In the genomic region with DNA sequence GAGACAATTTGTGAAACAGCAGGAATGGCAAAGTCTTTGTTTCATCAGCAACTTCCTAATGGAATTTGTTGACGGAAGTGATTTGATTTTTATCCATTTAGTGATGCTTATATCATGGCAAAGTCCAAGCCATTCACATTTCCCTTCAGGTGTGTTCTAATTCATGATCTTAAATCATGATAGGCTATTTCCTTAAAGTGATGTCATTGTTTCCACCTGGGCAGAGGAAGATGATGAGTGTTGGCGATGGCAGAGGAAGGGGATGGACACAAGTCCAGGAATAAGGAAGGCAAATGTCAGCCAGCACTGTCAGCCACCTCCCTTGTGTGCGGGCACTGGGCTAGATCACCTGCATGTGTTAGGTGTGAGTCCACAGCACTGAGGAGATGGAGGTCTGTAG, we compare ENCODE assay signal across 22 cellular contexts. TPM values are rescaled to one million over a fixed set of nuclear protein-coding genes. Genes with fewer than 3 reads are reported as not detected.
DNase-seq lines count a peak whose midpoint lies in the region; ATAC-seq, FAIRE-seq and TF ChIP-seq lines count a peak whose summit lies in the region.
"Had no signal": no experiment of that assay in that cellular context is flagged by ENCODE, and none has a peak within 500 bp of the region (broad histone marks: within the 10 kb centered on the region; RNA-seq: fewer than 3 reads in every experiment).

No MANE protein-coding gene starts in this region.

- H3K27ac Mint-ChIP-seq in activated CD4-positive, alpha-beta T cell treated with anti-CD3 and anti-CD28 coated beads, Interleukin-2, amount 10 ng/mL, durations not matched to agents 24 days and 14 days: no peak overlapping the region
- no peak overlapping the region for H3K27ac Mint-ChIP-seq in activated CD4-positive, alpha-beta T cell treated with anti-CD3 and anti-CD28 coated beads, Interleukin-2, amount 10 ng/mL, durations not matched to agents 7 days and 5 days
- H3K27ac Mint-ChIP-seq in stimulated activated effector memory CD8-positive, alpha-beta T cell treated with anti-CD3 and anti-CD28 coated beads, Interleukin-12 subunit alpha, Interleukin-12 subunit beta, amount 100 ng/mL, for 72 hours: no peak overlapping the region
- H3K27ac Mint-ChIP-seq: B cell; CD4-positive, alpha-beta T cell; CD8-positive, alpha-beta T cell had no signal

- POLR2A ChIA-PET in activated CD4-positive, alpha-beta T cell treated with anti-CD3 and anti-CD28 coated beads, Interleukin-2, amount 10 ng/mL, durations not matched to agents 7 days and 5 days (lab: Charles Lee): interaction anchor here (0.6 kb wide), 1 partner anchor 87 kb away, joined by 4 read pairs; no protein-coding TSS in a partner anchor
- POLR2A ChIA-PET in HepG2 (lab: Yijun Ruan, JAX) (no interaction called here), H1 (lab: Charles Lee; ENCODE audit: partially characterized antibody) (no interaction called here)

- H3K9me3 Mint-ChIP-seq in activated CD4-positive, alpha-beta T cell treated with anti-CD3 and anti-CD28 coated beads, Interleukin-2, amount 10 ng/mL, durations not matched to agents 24 days and 14 days: no peaks in the 10 kb centered on the region
- no peaks in the 10 kb centered on the region for H3K9me3 Mint-ChIP-seq in activated CD4-positive, alpha-beta T cell treated with anti-CD3 and anti-CD28 coated beads, Interleukin-2, amount 10 ng/mL, durations not matched to agents 7 days and 5 days
- no peaks in the 10 kb centered on the region for H3K9me3 Mint-ChIP-seq in stimulated activated effector memory CD8-positive, alpha-beta T cell treated with anti-CD3 and anti-CD28 coated beads, Interleukin-12 subunit alpha, Interleukin-12 subunit beta, amount 100 ng/mL, for 72 hours
- H3K9me3 Mint-ChIP-seq: CD4-positive, alpha-beta T cell; CD8-positive, alpha-beta T cell had no signal

- TF ChIP-seq RAD21 in HepG2 (CRISPR knock-in tag; IDR thresholded peaks at IDR 0.05) (no peak), H1 (IDR thresholded peaks at IDR 0.05 in 1 of 2, conservative IDR thresholded peaks at IDR 0.05 in 1 of 2; ENCODE audit: low read depth in 2 of 2, low read length in 2 of 2) (no peak)

- CTCF ChIA-PET in activated CD4-positive, alpha-beta T cell treated with anti-CD3 and anti-CD28 coated beads, Interleukin-2, amount 10 ng/mL, durations not matched to agents 7 days and 5 days (lab: Charles Lee): no interaction called here
- CTCF ChIA-PET in HepG2 (lab: Yijun Ruan, JAX; ENCODE audit: low intra/inter-chr PET ratio, low total read pairs): no interaction called here
- CTCF ChIA-PET in H1 (lab: Charles Lee; ENCODE audit: partially characterized antibody): interaction anchor here (1.0 to 1.2 kb wide), 2 partner anchors 9 to 167 kb away, joined by 3 read pairs; no protein-coding TSS in a partner anchor

- H3K4ac ChIP-seq in H1 (replicated peaks; ENCODE audit: insufficient read length, low read depth, low read length): no peak overlapping the region

- H3K4me2 ChIP-seq in HepG2 (ENCODE audit: low read depth, low read length): no peak overlapping the region
- H3K4me2 ChIP-seq in H1 (ENCODE audit: insufficient read depth in 1 of 2, low read depth in 2 of 2, low read length in 2 of 2): no peak overlapping the region
- H3K4me2 ChIP-seq: A549; BLaER1 treated with 17β-estradiol and CSF1 and Interleukin-3, amounts not matched to agents 10 nM and 100 nM had no signal

- no peak overlapping the region for H3K56ac ChIP-seq in H1 (replicated peaks; ENCODE audit: insufficient read length, low read depth, low read length)

- no peak for TF ChIP-seq EP300 in HepG2 (IDR thresholded peaks at IDR 0.05; ENCODE audit: low read depth in 2 of 2, low read length in 2 of 2)
- TF ChIP-seq EP300 in HepG2 (CRISPR knock-in tag; IDR thresholded peaks at IDR 0.05; ENCODE audit: borderline replicate concordance): no peak
- TF ChIP-seq EP300 in H1 (IDR thresholded peaks at IDR 0.05; ENCODE audit: borderline replicate concordance in 1 of 2, low read depth in 2 of 2, low read length in 2 of 2): no peak

- no peak overlapping the region for H4K91ac ChIP-seq in H1 (replicated peaks; ENCODE audit: insufficient read length, low read length)

- H3K36me3 Mint-ChIP-seq in activated CD4-positive, alpha-beta T cell treated with anti-CD3 and anti-CD28 coated beads, Interleukin-2, amount 10 ng/mL, durations not matched to agents 24 days and 14 days (ENCODE audit: low read depth): no peaks in the 10 kb centered on the region
- peaks cover 4% of the 10 kb centered on the region for H3K36me3 Mint-ChIP-seq in activated CD4-positive, alpha-beta T cell treated with anti-CD3 and anti-CD28 coated beads, Interleukin-2, amount 10 ng/mL, durations not matched to agents 7 days and 5 days (ENCODE audit: low read depth)
- H3K36me3 Mint-ChIP-seq in stimulated activated effector memory CD8-positive, alpha-beta T cell treated with anti-CD3 and anti-CD28 coated beads, Interleukin-12 subunit alpha, Interleukin-12 subunit beta, amount 100 ng/mL, for 72 hours: no peaks in the 10 kb centered on the region

- H2BK15ac ChIP-seq in H1 (ENCODE audit: low read length): no peak overlapping the region

- H3K27me3 ChIP-seq in HepG2 (ENCODE audit: control insufficient read depth in 1 of 2, insufficient read depth in 2 of 2, low read length in 2 of 2): no peaks in the 10 kb centered on the region
- H3K27me3 ChIP-seq in right lobe of liver: no peaks in the 10 kb centered on the region
- no peaks in the 10 kb centered on the region; a peak in 1 of 7 replicates for H3K27me3 ChIP-seq in H1 (replicated peaks in 1 of 4; ENCODE audit: control insufficient read depth in 3 of 4, extremely low read depth in 1 of 4, insufficient read depth in 3 of 4, low read length in 3 of 4)
- H3K27me3 ChIP-seq: BLaER1 treated with 17β-estradiol and CSF1 and Interleukin-3, amounts not matched to agents 10 nM and 100 nM had no signal

- in situ Hi-C loops in HepG2 (cut with HindIII; ENCODE audit: extremely low pct_ligation_motif_present, low pct_unique_long_range_greater_than_20kb): no loop called here

- H3K23ac ChIP-seq in H1 (ENCODE audit: insufficient read length): no peak overlapping the region

- TF ChIP-seq POLR2A in HepG2 (IDR thresholded peaks at IDR 0.05; ENCODE audit: insufficient read depth in 1 of 2, low read depth in 2 of 2, low read length in 2 of 2) (no peak), right lobe of liver (IDR thresholded peaks at IDR 0.05) (no peak), H1 (IDR thresholded peaks at IDR 0.05; ENCODE audit: control extremely low read depth in 1 of 2, low read depth in 2 of 2, low read length in 2 of 2) (no peak)

- H4K8ac ChIP-seq in H1 (ENCODE audit: extremely low read depth, insufficient read depth, low read length): no peak overlapping the region

- H4K5ac ChIP-seq in H1 (ENCODE audit: insufficient read length, low read depth, low read length): no peak overlapping the region

- intact Hi-C loops in activated CD4-positive, alpha-beta T cell treated with anti-CD3 and anti-CD28 coated beads, Interleukin-2, amount 10 ng/mL, durations not matched to agents 24 days and 14 days (cut with micrococcal nuclease): no loop called here
- intact Hi-C loops in HepG2 (cut with micrococcal nuclease; ENCODE audit: unreplicated experiment): no loop called here
- intact Hi-C loops in right lobe of liver (cut with DNase I): no loop called here

- H3K18ac ChIP-seq in H1 (ENCODE audit: extremely low read depth, low read length): no peak overlapping the region

- H4K20me1 ChIP-seq in HepG2 (ENCODE audit: insufficient read depth, low read length): no peaks in the 10 kb centered on the region
- peaks cover 0 to 2% of the 10 kb centered on the region in 2 experiments for H4K20me1 ChIP-seq in H1 (replicated peaks in 1 of 2; ENCODE audit: control insufficient read depth in 1 of 2, insufficient read depth in 2 of 2, low read length in 2 of 2)

- H3K9me3 ChIP-seq in HepG2 (ENCODE audit: low read length): no peaks in the 10 kb centered on the region
- H3K9me3 ChIP-seq in right lobe of liver: no peaks in the 10 kb centered on the region
- no peaks in the 10 kb centered on the region for H3K9me3 ChIP-seq in H1 (ENCODE audit: insufficient read depth in 2 of 2, low read depth in 1 of 2, low read length in 1 of 2)
- H3K9me3 ChIP-seq: A549; BLaER1 treated with 17β-estradiol and CSF1 and Interleukin-3, amounts not matched to agents 10 nM and 100 nM had no signal

- 96% methylated on average over 3 of the region's 3 CpGs for WGBS in HepG2 (ENCODE audit: low lambda C conversion rate)
- WGBS in right lobe of liver (ENCODE audit: insufficient coverage, low coverage, low lambda C conversion rate, missing lambda C conversion rate): 89% methylated on average over 3 of the region's 3 CpGs
- 84% methylated on average over 3 of the region's 3 CpGs; no CpG with 5 or more reads in 1 of the 2 experiments for WGBS in H1 (ENCODE audit: extremely low coverage in 1 of 2, insufficient coverage in 1 of 2, insufficient read length in 1 of 2, insufficient replicate concordance in 2 of 2, low coverage in 1 of 2, low lambda C conversion rate in 2 of 2, missing lambda C conversion rate in 1 of 2), 2 experiments

- no peak overlapping the region for H3K14ac ChIP-seq in H1 (ENCODE audit: insufficient read length)

- H3K79me1 ChIP-seq in H1 (ENCODE audit: low read depth, low read length): no peaks in the 10 kb centered on the region

- no peak overlapping the region for H2BK12ac ChIP-seq in H1 (ENCODE audit: low read depth, low read length)

- H2AFZ ChIP-seq in HepG2 (ENCODE audit: low read length) (no peak overlapping the region), H1 (ENCODE audit: low read length) (no peak overlapping the region)

- no TSS peak for BruUV-seq in HepG2 (replicated peaks; lab: Mats Ljungman, UMichigan)

- DNase-seq in activated CD4-positive, alpha-beta T cell treated with anti-CD3 and anti-CD28 coated beads, Interleukin-2, amount 10 ng/mL, durations not matched to agents 24 days and 14 days: peak; percentile 47
- DNase-seq in activated CD4-positive, alpha-beta T cell treated with anti-CD3 and anti-CD28 coated beads, Interleukin-2, amount 10 ng/mL, durations not matched to agents 7 days and 5 days: no peak
- no peak for DNase-seq in HepG2 (ENCODE audit: low spot score)
- DNase-seq in right lobe of liver: no peak
- DNase-seq in H1 (ENCODE audit: low read depth in 1 of 2, low spot score in 2 of 2): no peak
- DNase-seq in stimulated activated effector memory CD8-positive, alpha-beta T cell treated with anti-CD3 and anti-CD28 coated beads, Interleukin-12 subunit alpha, Interleukin-12 subunit beta, amount 100 ng/mL, for 72 hours (ENCODE audit: low spot score in 2 of 2): no peak
- DNase-seq in frontal cortex (ENCODE audit: low spot score in 2 of 2): no peak
- DNase-seq: AML-193; Caco-2; Calu3; CD4-positive, alpha-beta T cell; CD8-positive, alpha-beta T cell; DMS79 treated with DMSO at 0.1 percent for 48 hours; GF-D8 had no signal

- peaks cover 2% of the 10 kb centered on the region for H3K79me2 ChIP-seq in HepG2 (ENCODE audit: insufficient read depth, low read length)
- no peaks in the 10 kb centered on the region for H3K79me2 ChIP-seq in H1 (ENCODE audit: control insufficient read depth in 1 of 2, insufficient read depth in 2 of 2, low read length in 2 of 2)

- H2BK120ac ChIP-seq in H1 (replicated peaks; ENCODE audit: low read depth, low read length): no peak overlapping the region

- H3K27me3 Mint-ChIP-seq in activated CD4-positive, alpha-beta T cell treated with anti-CD3 and anti-CD28 coated beads, Interleukin-2, amount 10 ng/mL, durations not matched to agents 24 days and 14 days: no peaks in the 10 kb centered on the region
- H3K27me3 Mint-ChIP-seq in activated CD4-positive, alpha-beta T cell treated with anti-CD3 and anti-CD28 coated beads, Interleukin-2, amount 10 ng/mL, durations not matched to agents 7 days and 5 days: no peaks in the 10 kb centered on the region
- H3K27me3 Mint-ChIP-seq: B cell; CD4-positive, alpha-beta T cell had no signal

- TF ChIP-seq CTCF in HepG2 (CRISPR knock-in tag; IDR thresholded peaks at IDR 0.05) (no peak), right lobe of liver (IDR thresholded peaks at IDR 0.05) (no peak), H1 (IDR thresholded peaks at IDR 0.05; ENCODE audit: control extremely low read depth in 1 of 3, insufficient read depth in 1 of 3, low read depth in 1 of 3, low read length in 3 of 3) (no peak)

- no peak overlapping the region for H2BK20ac ChIP-seq in H1 (ENCODE audit: low read length)

- H3K4me1 ChIP-seq in HepG2 (ENCODE audit: insufficient read depth, low read length): peaks cover 13% of the 10 kb centered on the region
- H3K4me1 ChIP-seq in right lobe of liver: no peaks in the 10 kb centered on the region
- H3K4me1 ChIP-seq in H1 (replicated peaks in 1 of 4; ENCODE audit: control insufficient read depth in 3 of 4, insufficient read depth in 4 of 4, low read length in 3 of 4): peaks cover 0 to 3% (median 1%) of the 10 kb centered on the region in 4 experiments; a peak in 2 of 7 replicates
- H3K4me1 ChIP-seq: A549; BLaER1 treated with 17β-estradiol and CSF1 and Interleukin-3, amounts not matched to agents 10 nM and 100 nM; Caco-2 had no signal

- FAIRE-seq in HepG2 (lab: Jason Lieb, UNC) (no peak), H1 (lab: Jason Lieb, UNC) (no peak), frontal cortex (lab: Jason Lieb, UNC) (no peak)
- FAIRE-seq: A549, D721Med, G401.6, GM12891 had no signal

- H3K23me2 ChIP-seq in H1 (ENCODE audit: low read depth, low read length): no peaks in the 10 kb centered on the region; the same call in 1 of the 2 replicates

- H3K9ac ChIP-seq in HepG2 (ENCODE audit: insufficient read depth, low read depth, low read length): no peak overlapping the region
- no peak overlapping the region for H3K9ac ChIP-seq in H1 (replicated peaks in 1 of 4; ENCODE audit: extremely low read depth in 1 of 4, low read depth in 3 of 4, low read length in 3 of 4)
- H3K9ac ChIP-seq: BLaER1 treated with 17β-estradiol and CSF1 and Interleukin-3, amounts not matched to agents 10 nM and 100 nM had no signal

- H3K36me3 ChIP-seq in HepG2 (replicated peaks in 1 of 2; ENCODE audit: control insufficient read depth in 1 of 2, insufficient read depth in 2 of 2, low read length in 2 of 2): peaks cover 0 to 2% of the 10 kb centered on the region in 2 experiments; a peak in 3 of 5 replicates
- H3K36me3 ChIP-seq in right lobe of liver: no peaks in the 10 kb centered on the region
- H3K36me3 ChIP-seq in H1 (ENCODE audit: control insufficient read depth in 2 of 4, insufficient read depth in 4 of 4, low read length in 3 of 4): no peaks in the 10 kb centered on the region; a peak in 1 of 8 replicates

- H3K4me1 Mint-ChIP-seq in activated CD4-positive, alpha-beta T cell treated with anti-CD3 and anti-CD28 coated beads, Interleukin-2, amount 10 ng/mL, durations not matched to agents 24 days and 14 days: peaks cover 4% of the 10 kb centered on the region
- H3K4me1 Mint-ChIP-seq in activated CD4-positive, alpha-beta T cell treated with anti-CD3 and anti-CD28 coated beads, Interleukin-2, amount 10 ng/mL, durations not matched to agents 7 days and 5 days: peaks cover 4% of the 10 kb centered on the region
- H3K4me1 Mint-ChIP-seq in stimulated activated effector memory CD8-positive, alpha-beta T cell treated with anti-CD3 and anti-CD28 coated beads, Interleukin-12 subunit alpha, Interleukin-12 subunit beta, amount 100 ng/mL, for 72 hours: peaks cover 10% of the 10 kb centered on the region
- H3K4me1 Mint-ChIP-seq: B cell had no signal

- H2AK5ac ChIP-seq in H1 (ENCODE audit: low read depth, low read length): no peak overlapping the region

- ATAC-seq in HepG2 (no peak), right lobe of liver (no peak)
- no peak for ATAC-seq in stimulated activated effector memory CD8-positive, alpha-beta T cell treated with anti-CD3 and anti-CD28 coated beads, Interleukin-12 subunit alpha, Interleukin-12 subunit beta, amount 100 ng/mL, for 72 hours
- ATAC-seq: A549; CD8-positive, alpha-beta T cell had no signal

- H3K4me3 Mint-ChIP-seq in activated CD4-positive, alpha-beta T cell treated with anti-CD3 and anti-CD28 coated beads, Interleukin-2, amount 10 ng/mL, durations not matched to agents 24 days and 14 days: no peak overlapping the region
- no peak overlapping the region for H3K4me3 Mint-ChIP-seq in activated CD4-positive, alpha-beta T cell treated with anti-CD3 and anti-CD28 coated beads, Interleukin-2, amount 10 ng/mL, durations not matched to agents 7 days and 5 days
- H3K4me3 Mint-ChIP-seq in stimulated activated effector memory CD8-positive, alpha-beta T cell treated with anti-CD3 and anti-CD28 coated beads, Interleukin-12 subunit alpha, Interleukin-12 subunit beta, amount 100 ng/mL, for 72 hours: no peak overlapping the region
- H3K4me3 Mint-ChIP-seq: B cell; CD4-positive, alpha-beta T cell; CD8-positive, alpha-beta T cell had no signal

- H3K27ac ChIP-seq in HepG2 (ENCODE audit: extremely low read length, insufficient read depth, low read length): no peak overlapping the region
- no peak overlapping the region for H3K27ac ChIP-seq in right lobe of liver
- no peak overlapping the region for H3K27ac ChIP-seq in H1 (ENCODE audit: low read depth, low read length)
- H3K27ac ChIP-seq: 22Rv1; A549; BLaER1 treated with 17β-estradiol and CSF1 and Interleukin-3, amounts not matched to agents 10 nM and 100 nM; C4-2B had no signal

- H2BK5ac ChIP-seq in H1 (ENCODE audit: low read depth, low read length): no peak overlapping the region

- no peak overlapping the region for H3K4me3 ChIP-seq in HepG2 (replicated peaks in 1 of 3; ENCODE audit: insufficient read depth in 1 of 3, low read depth in 2 of 3, low read length in 3 of 3)
- no peak overlapping the region for H3K4me3 ChIP-seq in right lobe of liver
- H3K4me3 ChIP-seq in H1 (ENCODE audit: extremely low read depth in 1 of 4, insufficient read depth in 2 of 4, low read depth in 3 of 4, low read length in 4 of 4): no peak overlapping the region
- H3K4me3 ChIP-seq: A549; BLaER1 treated with 17β-estradiol and CSF1 and Interleukin-3, amounts not matched to agents 10 nM and 100 nM had no signal

RNA-seq across cellular contexts. Expression of a gene that starts 49.9 kb away (rescaled TPM):
- 19.2 and 21.3 TPM in 2 replicates for total RNA-seq in activated CD4-positive, alpha-beta T cell treated with anti-CD3 and anti-CD28 coated beads, Interleukin-2, amount 10 ng/mL, durations not matched to agents 24 days and 14 days
- total RNA-seq in activated CD4-positive, alpha-beta T cell treated with anti-CD3 and anti-CD28 coated beads, Interleukin-2, amount 10 ng/mL, durations not matched to agents 7 days and 5 days: 10 to 100 TPM; 16.6 to 17.1 TPM
- total RNA-seq in HepG2 (2016; rRNA removed; fragmentation: Illumina TruSeq; extraction: Trizol): 6.4 and 7.9 TPM in 2 replicates
- total RNA-seq in HepG2 (2016; cell fraction: cytosol; rRNA removed; fragmentation: Illumina TruSeq; extraction: Trizol; ENCODE audit: low read depth): 5.1 and 5.6 TPM in 2 replicates
- total RNA-seq in HepG2 (2016; cell fraction: insoluble cytoplasmic fraction; rRNA removed; fragmentation: Illumina TruSeq; extraction: Trizol): 5.8 and 6.7 TPM in 2 replicates
- total RNA-seq in HepG2 (2016; cell fraction: membrane; rRNA removed; fragmentation: Illumina TruSeq; extraction: Trizol): 5.6 and 6.3 TPM in 2 replicates
- 7.1 and 7.7 TPM in 2 replicates for total RNA-seq in HepG2 (2016; cell fraction: nucleus; rRNA removed; fragmentation: Illumina TruSeq; extraction: Trizol)
- 24.2 and 27.4 TPM in 2 replicates for polyA plus RNA-seq in HepG2 (2011; rRNA removed)
- polyA plus RNA-seq in HepG2 (2011; cell fraction: cytosol; rRNA removed): 13.2 and 18.2 TPM in 2 replicates
- polyA plus RNA-seq in HepG2 (2011; cell fraction: nucleus; rRNA removed): 26.2 and 26.5 TPM in 2 replicates
- polyA plus RNA-seq in HepG2 (2012): 17.5 and 20.3 TPM in 2 replicates
- 8.0 and 8.6 TPM in 2 replicates for polyA plus RNA-seq in HepG2 (2016; cell fraction: cytosol; fragmentation: Illumina TruSeq; extraction: Trizol; ENCODE audit: low read depth)
- 17.4 and 20.8 TPM in 2 replicates for polyA plus RNA-seq in HepG2 (2016; cell fraction: insoluble cytoplasmic fraction; fragmentation: Illumina TruSeq; extraction: Trizol; ENCODE audit: low read depth)
- polyA plus RNA-seq in HepG2 (2016; cell fraction: membrane; fragmentation: Illumina TruSeq; extraction: Trizol; ENCODE audit: low read depth): 10.3 and 10.7 TPM in 2 replicates
- 13.2 and 13.4 TPM in 2 replicates for polyA plus RNA-seq in HepG2 (2016; cell fraction: nucleus; fragmentation: Illumina TruSeq; extraction: Trizol; ENCODE audit: insufficient read depth, low read depth)
- 28.2 and 50.1 TPM in 2 replicates for polyA minus RNA-seq in HepG2 (2011; rRNA and poly(A)+ RNA removed; ENCODE audit: low replicate concordance)
- polyA minus RNA-seq in HepG2 (2011; cell fraction: cytosol; rRNA and poly(A)+ RNA removed): 15.1 and 16.0 TPM in 2 replicates
- polyA minus RNA-seq in HepG2 (2011; cell fraction: nucleus; rRNA and poly(A)+ RNA removed): 31.0 and 36.3 TPM in 2 replicates
- total RNA-seq in right lobe of liver: 10 to 100 TPM; 10.1 to 24.0 (median 13.4) TPM
- 13.1 and 13.8 TPM in 2 replicates for total RNA-seq in H1 (2021; fragmentation: NEBNext Ultra II Directional; extraction: Animal tissue kit (Norgen Biotek cat#: 25700))
- polyA plus RNA-seq in H1 (2011; rRNA removed): 19.8 and 27.6 TPM in 2 replicates
- 16.2 TPM for polyA plus RNA-seq in H1 (2011; cell fraction: cytosol; rRNA removed)
- polyA plus RNA-seq in H1 (2011; cell fraction: nucleus; rRNA removed): 17.5 TPM
- 7.3 to 14.1 TPM (median 12.1 TPM) in 4 replicates for polyA plus RNA-seq in H1 (2012, experiment 1 of 2)
- 15.7 TPM for polyA plus RNA-seq in H1 (2012, experiment 2 of 2)
- 8.8 TPM for polyA plus RNA-seq in H1 (2013, experiment 1 of 2)
- 9.1 TPM for polyA plus RNA-seq in H1 (2013, experiment 2 of 2)
- 11.9 and 12.1 TPM in 2 replicates for polyA minus RNA-seq in H1 (2011; rRNA and poly(A)+ RNA removed)
- polyA minus RNA-seq in H1 (2011; cell fraction: cytosol; rRNA and poly(A)+ RNA removed): 11.4 TPM
- 22.0 TPM for polyA minus RNA-seq in H1 (2011; cell fraction: nucleus; rRNA and poly(A)+ RNA removed)
- 7.7 TPM for total RNA-seq in frontal cortex
